8 cellular contexts compared by ENCODE assay signal in the genomic region with DNA sequence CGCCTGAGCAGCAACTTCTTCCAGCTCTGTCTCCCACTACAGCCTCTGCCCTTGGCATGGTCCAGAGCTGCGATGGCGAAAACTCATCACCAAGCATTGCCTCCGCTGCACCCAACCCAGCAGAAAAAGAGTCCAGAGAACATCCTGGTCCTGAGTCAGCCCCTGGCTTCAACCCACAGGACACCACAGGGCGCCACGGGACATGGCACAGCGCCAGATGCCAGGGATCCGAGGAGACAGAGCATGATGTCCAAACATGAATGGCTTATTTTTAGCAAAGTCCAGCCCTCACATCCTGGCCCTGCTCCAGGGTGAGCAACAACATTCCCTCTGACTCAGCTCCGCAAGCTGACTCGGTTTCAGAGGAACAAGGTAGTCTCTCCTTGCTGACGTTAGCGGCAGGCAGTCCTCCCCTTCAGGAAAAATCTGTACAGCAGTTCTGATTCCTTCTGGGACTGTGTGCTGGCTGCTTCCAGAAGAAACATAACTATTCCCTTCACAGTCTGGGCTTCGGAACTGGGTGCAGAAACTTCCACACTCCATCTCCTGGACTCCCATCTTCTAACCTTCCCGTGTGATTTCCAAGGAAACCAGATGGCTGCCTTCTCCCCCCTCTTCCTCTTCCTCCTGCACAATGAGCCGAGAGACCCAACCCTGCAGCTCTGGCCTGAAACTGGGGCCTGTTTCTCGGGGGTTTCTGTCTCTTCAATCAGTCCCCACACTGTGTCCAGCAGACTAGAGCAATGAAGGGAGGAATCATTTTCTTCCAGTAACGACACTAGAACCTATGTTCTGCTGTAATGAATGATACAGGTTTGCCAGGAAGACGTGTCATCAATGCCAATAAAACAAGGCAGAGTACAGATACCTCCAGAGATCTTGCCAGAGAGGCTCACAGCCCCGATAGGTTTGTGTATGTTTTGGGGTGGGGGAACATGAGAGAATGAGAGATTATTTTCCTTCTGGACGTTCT.
A peak's percentile ranks its signal among the peaks of the same experiment; 100 is the strongest.
DNase-seq lines count a peak whose midpoint lies in the region; ATAC-seq lines count a peak whose summit lies in the region.

No MANE protein-coding gene starts in this region.

- H3K27me3 ChIP-seq in layer of hippocampus (ENCODE audit: control insufficient read depth, insufficient read depth, low read length), result no peaks in the 10 kb centered on the region

- H3K27ac ChIP-seq in caudate nucleus (ENCODE audit: low read depth, low read length) (peak overlapping the region; percentile 98), layer of hippocampus (ENCODE audit: low read depth, low read length) (peak overlapping the region; percentile 96)

- ATAC-seq in GM21526 (IDR thresholded peaks at IDR 0.05; ENCODE audit: low FRiP score, unreplicated experiment) (no peak), HG02981 (IDR thresholded peaks at IDR 0.05; ENCODE audit: unreplicated experiment) (no peak), HG02852 (IDR thresholded peaks at IDR 0.05; ENCODE audit: unreplicated experiment) (no peak)

- peak; percentile 93 for DNase-seq in AG20443 (ENCODE audit: low spot score)
- peak; percentile 92 to 96 for DNase-seq in NCI-H2081 (lab: John Stamatoyannopoulos, UW)
- DNase-seq in caudate nucleus (lab: John Stamatoyannopoulos, UW), result peak; percentile 30 to 98 (median 81)
- DNase-seq in superior temporal gyrus (ENCODE audit: extremely low spot score), result peak; percentile 93
